In the genomic region with DNA sequence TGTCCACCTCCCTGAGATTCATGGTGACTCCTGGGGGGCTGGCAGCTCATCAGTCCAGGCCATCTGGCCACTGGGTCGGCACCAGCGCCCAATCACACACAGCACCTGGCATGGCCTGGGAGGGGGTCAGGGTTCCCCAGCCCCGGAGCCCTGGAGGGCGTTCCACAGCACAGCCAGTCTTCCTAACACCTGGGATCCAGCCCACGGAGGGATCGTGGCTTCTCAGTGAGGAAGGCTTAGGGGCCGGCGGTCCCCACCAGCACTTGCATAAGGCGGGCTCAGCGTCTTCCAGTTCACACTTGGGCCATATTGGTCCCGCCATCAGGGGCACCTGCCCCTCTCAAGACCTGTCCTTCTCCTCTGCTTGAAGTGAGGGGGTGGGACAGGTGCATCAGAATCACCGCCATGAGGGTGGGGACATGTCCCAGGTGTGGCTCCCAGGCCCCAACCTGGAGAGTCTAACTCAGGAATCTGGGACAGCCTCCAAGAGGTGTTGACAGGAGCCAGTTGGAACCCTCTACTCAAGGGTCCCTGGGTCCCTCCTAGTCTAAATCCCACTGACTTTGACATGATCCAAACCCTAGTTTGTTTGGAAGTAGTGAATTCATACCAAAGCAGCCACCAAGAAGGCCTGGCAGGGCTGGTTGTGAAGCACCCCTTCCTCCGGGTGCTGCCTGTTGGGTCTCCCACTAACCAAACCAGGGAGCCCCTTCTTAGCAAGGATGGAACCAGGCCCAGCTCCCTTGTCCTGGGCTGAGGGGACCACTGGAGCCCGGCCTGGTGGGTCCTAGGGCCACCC, we compare ENCODE assay signal across 9 cellular contexts. TPM values are rescaled to one million over a fixed set of nuclear protein-coding genes. Genes with fewer than 3 reads are reported as not detected.
A peak's percentile ranks its signal among the peaks of the same experiment; 100 is the strongest.
DNase-seq lines count a peak whose midpoint lies in the region; TF ChIP-seq lines count a peak whose summit lies in the region.
"Not testable (repeated sequence)": the region's sequence is repeated elsewhere in the genome, so short reads cannot be mapped to it uniquely, and the experiment has no call there.
"Had no signal": no experiment of that assay in that cellular context is flagged by ENCODE, and none has a peak within 500 bp of the region (broad histone marks: within the 10 kb centered on the region; RNA-seq: fewer than 3 reads in every experiment).

No MANE protein-coding gene starts in this region.

- H3K9me3 Mint-ChIP-seq in nephron, result not testable (repeated sequence)

- not testable (repeated sequence) for H3K27me3 ChIP-seq in Karpas-422 (ENCODE audit: low read length); right atrium auricular region
- peaks cover 0 to 15% (median 13%) of the 10 kb centered on the region in 3 donors for H3K27me3 ChIP-seq in sigmoid colon

- not testable (repeated sequence) for H3K4me3 Mint-ChIP-seq in nephron

- not testable (repeated sequence) for H3K4me3 ChIP-seq in Karpas-422 (ENCODE audit: low read length); right atrium auricular region; sigmoid colon

- not testable (repeated sequence) for H3K9ac ChIP-seq in Karpas-422 (ENCODE audit: low read length)

- H3K4me2 ChIP-seq in Karpas-422 (ENCODE audit: low read depth, low read length, poor library complexity, severe bottlenecking), result not testable (repeated sequence)

- not testable (repeated sequence) for H3K4me1 ChIP-seq in Karpas-422 (ENCODE audit: low read length); sigmoid colon
- peaks cover 0 to 15% of the 10 kb centered on the region in 2 donors for H3K4me1 ChIP-seq in right atrium auricular region

- not testable (repeated sequence) for H3K9me2 ChIP-seq in Karpas-422 (replicated peaks; ENCODE audit: insufficient read depth, low read length)

- H3K36me3 Mint-ChIP-seq in nephron (ENCODE audit: low read depth), result not testable (repeated sequence)

- intact Hi-C loops in sigmoid colon (cut with DNase I), result not testable (repeated sequence)

- TF ChIP-seq CTCF in GM13976 (IDR thresholded peaks at IDR 0.05; ENCODE audit: borderline replicate concordance, control extremely low read depth, extremely low read depth, insufficient read depth, missing control alignments); right atrium auricular region (IDR thresholded peaks at IDR 0.05); nephron (IDR thresholded peaks at IDR 0.05; ENCODE audit: unreplicated experiment in 3 of 3); sigmoid colon (IDR thresholded peaks at IDR 0.05): not testable (repeated sequence)

- H2AFZ ChIP-seq in Karpas-422 (ENCODE audit: low read length), result not testable (repeated sequence)

- H3K27me3 Mint-ChIP-seq in nephron (ENCODE audit: low read depth), result peaks cover 18% of the 10 kb centered on the region

- TF ChIP-seq POLR2A in sigmoid colon (IDR thresholded peaks at IDR 0.05), result not testable (repeated sequence)

- peak overlapping the region; percentile 77 to 90 (median 87) for H3K27ac Mint-ChIP-seq in nephron

- not testable (repeated sequence) for H4K20me1 ChIP-seq in Karpas-422 (ENCODE audit: insufficient read depth, low read depth, low read length)

- not testable (repeated sequence) for H3K27ac ChIP-seq in Karpas-422 (ENCODE audit: low read length); right atrium auricular region; sigmoid colon

- not testable (repeated sequence) for H3K4me1 Mint-ChIP-seq in nephron

- H3K36me3 ChIP-seq in Karpas-422 (ENCODE audit: insufficient read depth, low read length); right atrium auricular region; sigmoid colon: not testable (repeated sequence)

- H3K79me2 ChIP-seq in Karpas-422 (ENCODE audit: low read length), result not testable (repeated sequence)

- H3K9me3 ChIP-seq in Karpas-422 (ENCODE audit: low read length); right atrium auricular region; sigmoid colon: not testable (repeated sequence)

- in situ Hi-C loops in GM13976 (cut with MboI; ENCODE audit: low sequenced_read_pairs, unreplicated experiment), result not testable (repeated sequence)

- 93% methylated on average over 14 of the region's 14 CpGs for WGBS in sigmoid colon, 2 donors

- peak; percentile 22 for DNase-seq in GM13976 (ENCODE audit: low spot score)
- peak; percentile 32 for DNase-seq in Karpas-422
- peak; percentile 50 for DNase-seq in activated CD8-positive, alpha-beta memory T cell treated with anti-CD3 and anti-CD28 coated beads, Interleukin-2, amount 50 U/mL, for 48 hours
- peak; percentile 45 for DNase-seq in ecto neural progenitor cell (ENCODE audit: low spot score)
- DNase-seq in right atrium auricular region (ENCODE audit: low spot score), result peak; percentile 59
- DNase-seq in sigmoid colon, result peak; percentile 72

- TF ChIP-seq EP300 in sigmoid colon (IDR thresholded peaks at IDR 0.05), result not testable (repeated sequence)

RNA-seq across cellular contexts. Expression of a gene that starts 22.0 kb away (rescaled TPM):
- under 0.01 TPM in 2 replicates for total RNA-seq in Karpas-422 (2014; rRNA removed; shearing (Covaris generic); ENCODE audit: low replicate concordance)
- total RNA-seq in right atrium auricular region (not detected), sigmoid colon (under 1 TPM; under 0.01 TPM)
- polyA plus RNA-seq in sigmoid colon, result not detected
- polyA plus RNA-seq: AG04450; naive thymus-derived CD4-positive, alpha-beta T cell had no signal

RNA-seq across cellular contexts. Expression of a gene that starts 51.6 kb away (rescaled TPM):
- total RNA-seq in Karpas-422 (2014; rRNA removed; shearing (Covaris generic); ENCODE audit: low replicate concordance), result under 0.01 TPM in 2 replicates
- total RNA-seq in right atrium auricular region (not detected), sigmoid colon (under 1 TPM; under 0.01 TPM)
- not detected for polyA plus RNA-seq in sigmoid colon
- polyA plus RNA-seq: AG04450; naive thymus-derived CD4-positive, alpha-beta T cell had no signal

Comparison
In these comparisons a context has a peak if more than half of its experiments do, and no peak if none do; other contexts are left out.
1. DNase-seq: peak in every context shown above with its lines; median percentile 72 in sigmoid colon; 59 in right atrium auricular region; 50 in activated CD8-positive, alpha-beta memory T cell treated with anti-CD3 and anti-CD28 coated beads, Interleukin-2, amount 50 U/mL, for 48 hours; 45 in ecto neural progenitor cell; 32 in Karpas-422; 22 in GM13976.